Comparison of ENCODE assay signal across 10 cellular contexts in the genomic region with DNA sequence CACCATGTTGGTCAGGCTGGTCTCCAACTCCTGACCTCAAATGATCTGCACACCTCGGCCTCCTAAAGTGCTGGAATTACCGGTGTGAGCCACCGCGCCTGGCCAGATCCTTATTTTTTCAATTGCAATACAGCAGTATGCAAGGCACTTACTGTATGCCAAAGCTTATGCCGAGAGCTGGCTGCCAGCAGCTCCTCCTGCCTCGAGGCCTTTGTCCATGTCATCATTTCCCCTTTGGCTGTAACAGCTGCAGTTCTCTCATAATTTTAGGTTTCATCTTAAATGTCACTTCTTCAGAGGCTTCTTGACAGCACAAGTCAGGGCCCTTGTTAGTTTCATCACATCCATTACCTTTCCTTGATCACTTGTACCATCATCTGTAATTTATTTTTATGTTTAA. TPM values are rescaled to one million over a fixed set of nuclear protein-coding genes. Genes with fewer than 3 reads are reported as not detected.
A peak's percentile ranks its signal among the peaks of the same experiment; 100 is the strongest.
DNase-seq lines count a peak whose midpoint lies in the region; ATAC-seq and TF ChIP-seq lines count a peak whose summit lies in the region.
"Had no signal": no experiment of that assay in that cellular context is flagged by ENCODE, and none has a peak within 500 bp of the region (broad histone marks: within the 10 kb centered on the region; RNA-seq: fewer than 3 reads in every experiment).

No MANE protein-coding gene starts in this region.

- H3K27ac Mint-ChIP-seq in CD14-positive monocyte, result peak overlapping the region; percentile 98 to 100 (median 99)
- peak overlapping the region; percentile 81 to 98 for H3K27ac Mint-ChIP-seq in activated naive CD4-positive, alpha-beta T cell treated with anti-CD3 and anti-CD28 coated beads, Interleukin-2, amount 50 U/mL, for 72 hours

- DNase-seq in CD14-positive monocyte (ENCODE audit: low spot score), result peak; percentile 73
- DNase-seq in activated naive CD4-positive, alpha-beta T cell treated with anti-CD3 and anti-CD28 coated beads, Interleukin-2, amount 50 U/mL, for 72 hours (ENCODE audit: low spot score in 2 of 2), result no peak
- peak; percentile 45 for DNase-seq in medulla oblongata (ENCODE audit: extremely low spot score)
- DNase-seq in NCI-H510A treated with DMSO at 0.1 percent for 48 hours (lab: John Stamatoyannopoulos, UW), result no peak
- DNase-seq in NCI-H526 (lab: John Stamatoyannopoulos, UW), result no peak
- DNase-seq in 8988T, result no peak
- no peak for DNase-seq in activated CD8-positive, alpha-beta memory T cell treated with anti-CD3 and anti-CD28 coated beads, Interleukin-2, amount 50 U/mL, for 4 hours
- DNase-seq: activated CD4-positive, alpha-beta T cell treated with anti-CD3 and anti-CD28 coated beads, Interleukin-2, amount 50 U/mL, for 1 hour; hippocampal formation had no signal

- peaks cover 12 to 20% of the 10 kb centered on the region in 2 donors for H3K36me3 Mint-ChIP-seq in CD14-positive monocyte
- peaks cover 14 to 48% of the 10 kb centered on the region in 2 donors for H3K36me3 Mint-ChIP-seq in activated naive CD4-positive, alpha-beta T cell treated with anti-CD3 and anti-CD28 coated beads, Interleukin-2, amount 50 U/mL, for 72 hours

- peaks cover 24% of the 10 kb centered on the region for H3K36me3 ChIP-seq in KOPT-K1 (ENCODE audit: insufficient read depth, low read length)

- H3K27ac ChIP-seq in KOPT-K1 (ENCODE audit: low read depth, low read length, poor library complexity, severe bottlenecking), result peak overlapping the region; percentile 100

- H3K9me3 Mint-ChIP-seq in CD14-positive monocyte, result no peaks in the 10 kb centered on the region
- peaks cover 0 to under 1% of the 10 kb centered on the region in 2 donors for H3K9me3 Mint-ChIP-seq in activated naive CD4-positive, alpha-beta T cell treated with anti-CD3 and anti-CD28 coated beads, Interleukin-2, amount 50 U/mL, for 72 hours

- no peaks in the 10 kb centered on the region for H3K9me3 ChIP-seq in KOPT-K1 (ENCODE audit: insufficient read depth, low read length, poor library complexity, severe bottlenecking)

- ATAC-seq in activated naive CD4-positive, alpha-beta T cell treated with anti-CD3 and anti-CD28 coated beads, Interleukin-2, amount 50 U/mL, for 72 hours, result no peak

- peak overlapping the region in 1 of 2 donors; percentile 6 for H3K4me3 Mint-ChIP-seq in CD14-positive monocyte

- intact Hi-C loops in CD14-positive monocyte (cut with micrococcal nuclease), result loop anchor here in 1 of 2 donors (5.0 to 10.0 kb wide), 2 partner anchors 111 to 367 kb away; partner anchors contain the start of genes ACO2 and PHF5A

- peaks cover 34% of the 10 kb centered on the region for H3K4me1 Mint-ChIP-seq in CD14-positive monocyte

- peaks cover 0 to 3% (median 0%) of the 10 kb centered on the region in 3 donors for H3K27me3 Mint-ChIP-seq in CD14-positive monocyte (ENCODE audit: low read depth in 3 of 3)

- TF ChIP-seq CTCF in CD14-positive monocyte (IDR thresholded peaks at IDR 0.05), result no peak

RNA-seq across cellular contexts. Expression of gene SREBF2, which starts 1.5 kb away (rescaled TPM):
- 10 to 100 TPM; 22.2 to 25.1 TPM for polyA plus RNA-seq in CD14-positive monocyte
- total RNA-seq in activated naive CD4-positive, alpha-beta T cell treated with anti-CD3 and anti-CD28 coated beads, Interleukin-2, amount 50 U/mL, for 72 hours, result 100 to 1,000 TPM; 162 to 163 TPM

RNA-seq across cellular contexts. Expression of gene CCDC134, which starts 30.9 kb away (rescaled TPM):
- 1 to 10 TPM; 2.1 to 2.4 TPM for polyA plus RNA-seq in CD14-positive monocyte
- 10 to 100 TPM; 16.7 to 31.7 TPM for total RNA-seq in activated naive CD4-positive, alpha-beta T cell treated with anti-CD3 and anti-CD28 coated beads, Interleukin-2, amount 50 U/mL, for 72 hours

Comparison
In these comparisons a context has a peak if more than half of its experiments do, and no peak if none do; other contexts are left out.
1. DNase-seq: peak in CD14-positive monocyte (single experiment) and medulla oblongata (single experiment); none in activated naive CD4-positive, alpha-beta T cell treated with anti-CD3 and anti-CD28 coated beads, Interleukin-2, amount 50 U/mL, for 72 hours (0 of 2), NCI-H510A treated with DMSO at 0.1 percent for 48 hours (single experiment), NCI-H526 (0 of 2), 8988T (single experiment) and activated CD8-positive, alpha-beta memory T cell treated with anti-CD3 and anti-CD28 coated beads, Interleukin-2, amount 50 U/mL, for 4 hours (single experiment).